ENCODE assay signal across 13 cellular contexts in genomic region chr16:13936596-13937081, GRCh38. TPM values are rescaled to one million over a fixed set of nuclear protein-coding genes. Genes with fewer than 3 reads are reported as not detected.
A peak's percentile ranks its signal among the peaks of the same experiment; 100 is the strongest.
DNase-seq lines count a peak whose midpoint lies in the region; TF ChIP-seq lines count a peak whose summit lies in the region.
"Had no signal": no experiment of that assay in that cellular context is flagged by ENCODE, and none has a peak within 500 bp of the region (broad histone marks: within the 10 kb centered on the region; RNA-seq: fewer than 3 reads in every experiment).

No MANE protein-coding gene starts in this region.

- no peaks in the 10 kb centered on the region for H3K27me3 Mint-ChIP-seq in progenitor cell of endocrine pancreas

- H2BK15ac ChIP-seq in neuronal stem cell (ENCODE audit: low read length) = no peak overlapping the region

- H2AK5ac ChIP-seq in neuronal stem cell (ENCODE audit: low read depth, low read length) = no peak overlapping the region

- H3K23ac ChIP-seq in neuronal stem cell (ENCODE audit: low read depth, low read length, poor library complexity) = no peak overlapping the region

- H3K9me3 ChIP-seq in neuronal stem cell (replicated peaks in 1 of 2; ENCODE audit: control insufficient read depth in 2 of 2, insufficient read depth in 1 of 2, low read depth in 1 of 2, low read length in 2 of 2) = no peaks in the 10 kb centered on the region
- no peaks in the 10 kb centered on the region for H3K9me3 ChIP-seq in Peyer's patch

- no peak overlapping the region for H2AFZ ChIP-seq in neuronal stem cell (ENCODE audit: low read length)
- H2AFZ ChIP-seq: neural progenitor cell had no signal

- WGBS in neuronal stem cell (ENCODE audit: extremely low coverage in 2 of 2, insufficient read length in 2 of 2, insufficient replicate concordance in 1 of 2), 2 donors = no CpG with 5 or more reads among the region's 3 CpGs

- H3K27me3 ChIP-seq in neuronal stem cell (ENCODE audit: control insufficient read depth in 3 of 3, insufficient read depth in 3 of 3, low read depth in 1 of 3, low read length in 3 of 3) = no peaks in the 10 kb centered on the region
- no peaks in the 10 kb centered on the region for H3K27me3 ChIP-seq in Peyer's patch
- H3K27me3 ChIP-seq: neural progenitor cell had no signal

- H2BK5ac ChIP-seq in neuronal stem cell (ENCODE audit: low read length) = no peak overlapping the region

- peaks cover 4% of the 10 kb centered on the region for H3K9me3 Mint-ChIP-seq in progenitor cell of endocrine pancreas (ENCODE audit: low read depth)
- H3K9me3 Mint-ChIP-seq: activated naive CD4-positive, alpha-beta T cell treated with anti-CD3 and anti-CD28 coated beads for 36 hours; neural progenitor cell had no signal

- H3K27ac Mint-ChIP-seq in progenitor cell of endocrine pancreas = peak overlapping the region; percentile 57
- H3K27ac Mint-ChIP-seq: activated naive CD4-positive, alpha-beta T cell treated with anti-CD3 and anti-CD28 coated beads for 36 hours; neural progenitor cell had no signal

- no peak overlapping the region for H2BK12ac ChIP-seq in neuronal stem cell (ENCODE audit: low read length)

- TF ChIP-seq CTCF in progenitor cell of endocrine pancreas (IDR thresholded peaks at IDR 0.05; ENCODE audit: unreplicated experiment) = no peak
- TF ChIP-seq CTCF in Peyer's patch (IDR thresholded peaks at IDR 0.05) = no peak

- DNase-seq in H4 (ENCODE audit: low spot score) (peak; percentile 55), RKO (ENCODE audit: low spot score) (peak; percentile 15), fibroblast of gingiva (ENCODE audit: low read depth) (peak; percentile 80), progenitor cell of endocrine pancreas (ENCODE audit: low spot score, unreplicated experiment) (no peak), neuronal stem cell (ENCODE audit: low spot score) (no peak), cortex of kidney (lab: John Stamatoyannopoulos, UW) (no peak), NCI-H510A treated with DMSO at 0.1 percent for 48 hours (lab: John Stamatoyannopoulos, UW) (no peak), Peyer's patch (no peak)
- DNase-seq: activated naive CD4-positive, alpha-beta T cell treated with anti-CD3 and anti-CD28 coated beads for 36 hours; glutamatergic neuron; NCI-H1417 treated with DMSO at 0.1 percent for 48 hours; T-helper 1 cell had no signal

- H3K36me3 Mint-ChIP-seq in progenitor cell of endocrine pancreas (ENCODE audit: insufficient read depth) = peaks cover 37% of the 10 kb centered on the region

- no peaks in the 10 kb centered on the region for H3K79me1 ChIP-seq in neuronal stem cell (ENCODE audit: low read depth, low read length)

- no peak overlapping the region for H3K4me3 Mint-ChIP-seq in progenitor cell of endocrine pancreas (ENCODE audit: low read depth)
- H3K4me3 Mint-ChIP-seq: activated naive CD4-positive, alpha-beta T cell treated with anti-CD3 and anti-CD28 coated beads for 36 hours; neural progenitor cell had no signal

- H3K36me3 ChIP-seq in neuronal stem cell (replicated peaks in 1 of 2; ENCODE audit: control insufficient read depth in 2 of 2, insufficient read depth in 2 of 2, low read length in 2 of 2) (peaks cover 5 to 72% of the 10 kb centered on the region in 2 donors), Peyer's patch (peaks cover 0 to 24% (median 0%) of the 10 kb centered on the region in 3 donors)

- no peak overlapping the region for H3K4me2 ChIP-seq in neuronal stem cell (ENCODE audit: insufficient read depth, low read length, poor library complexity, severe bottlenecking)
- H3K4me2 ChIP-seq: neural progenitor cell had no signal

- no peak overlapping the region for H3K4ac ChIP-seq in neuronal stem cell (ENCODE audit: low read length)

- no peak overlapping the region for H4K8ac ChIP-seq in neuronal stem cell (ENCODE audit: low read depth, low read length)

- peaks cover 21% of the 10 kb centered on the region for H3K4me1 Mint-ChIP-seq in progenitor cell of endocrine pancreas (ENCODE audit: low read depth)

- no peak overlapping the region for H3K9ac ChIP-seq in neuronal stem cell (ENCODE audit: low read depth, low read length, poor library complexity)
- H3K9ac ChIP-seq: neural progenitor cell had no signal

- no peak overlapping the region for H3K14ac ChIP-seq in neuronal stem cell (ENCODE audit: low read length)

- H3K18ac ChIP-seq in neuronal stem cell (ENCODE audit: low read length) = no peak overlapping the region

- H3K4me1 ChIP-seq in neuronal stem cell (ENCODE audit: control insufficient read depth in 2 of 2, insufficient read depth in 1 of 2, low read depth in 1 of 2, low read length in 2 of 2) (no peaks in the 10 kb centered on the region), Peyer's patch (no peaks in the 10 kb centered on the region)
- H3K4me1 ChIP-seq: neural progenitor cell had no signal

- H3K4me3 ChIP-seq in neuronal stem cell (ENCODE audit: low read length in 2 of 2) (no peak overlapping the region), Peyer's patch (no peak overlapping the region)
- H3K4me3 ChIP-seq: neural progenitor cell had no signal

- no peak for TF ChIP-seq POLR2A in Peyer's patch (IDR thresholded peaks at IDR 0.05)

- H3K27ac ChIP-seq in neuronal stem cell (replicated peaks; ENCODE audit: low read length) = no peak overlapping the region
- H3K27ac ChIP-seq in Peyer's patch = no peak overlapping the region
- H3K27ac ChIP-seq: neural progenitor cell had no signal

- no peak overlapping the region for H4K91ac ChIP-seq in neuronal stem cell (ENCODE audit: low read depth, low read length, poor library complexity)

- no peak overlapping the region for H2BK120ac ChIP-seq in neuronal stem cell (ENCODE audit: low read depth, low read length)

RNA-seq across cellular contexts. Expression of gene ERCC4, which starts 16.7 kb away (rescaled TPM):
- 4.3 and 5.8 TPM in 2 replicates for total RNA-seq in H4 (2014; rRNA removed; shearing (Covaris generic))
- total RNA-seq in progenitor cell of endocrine pancreas = 13.6 and 19.3 TPM in 2 replicates
- polyA plus RNA-seq in neuronal stem cell (2013, experiment 1 of 2) = 5.2 TPM
- 5.3 TPM for polyA plus RNA-seq in neuronal stem cell (2013, experiment 2 of 2)
- total RNA-seq in Peyer's patch = 10 to 100 TPM in 1 of 4 donors, 1 to 10 TPM in 3; 2.5 to 13.2 (median 4.8) TPM

Comparison
In these comparisons a context has a peak if more than half of its experiments do, and no peak if none do; other contexts are left out.
1. DNase-seq: peak in H4 (single experiment), RKO (single experiment) and fibroblast of gingiva (single experiment); none in progenitor cell of endocrine pancreas (single experiment), neuronal stem cell (single experiment), cortex of kidney (single experiment), NCI-H510A treated with DMSO at 0.1 percent for 48 hours (single experiment) and Peyer's patch (0 of 3).